In the genomic region with DNA sequence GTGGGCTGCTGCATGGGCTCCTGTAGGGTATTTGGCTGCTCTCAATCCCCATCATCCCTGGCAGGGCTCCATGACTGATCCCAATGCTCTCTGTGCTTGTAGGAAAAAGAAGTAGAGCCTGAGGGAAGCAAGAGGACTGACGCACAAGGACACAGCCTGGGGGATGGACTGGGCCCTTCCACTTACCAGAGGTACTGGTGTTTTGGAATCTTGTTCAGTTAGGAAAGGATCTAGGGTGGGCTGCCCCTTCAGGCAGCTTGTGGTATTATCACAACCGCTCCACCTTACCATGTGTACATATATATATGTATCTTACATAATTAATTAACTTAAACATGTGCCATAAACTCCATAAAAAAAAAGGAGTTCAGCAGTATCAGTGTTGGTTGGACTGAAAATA, we compare ENCODE assay signal across 14 cellular contexts. TPM values are rescaled to one million over a fixed set of nuclear protein-coding genes. Genes with fewer than 3 reads are reported as not detected.
DNase-seq lines count a peak whose midpoint lies in the region; ATAC-seq and TF ChIP-seq lines count a peak whose summit lies in the region.
"Had no signal": no experiment of that assay in that cellular context is flagged by ENCODE, and none has a peak within 500 bp of the region (broad histone marks: within the 10 kb centered on the region; RNA-seq: fewer than 3 reads in every experiment).

No MANE protein-coding gene starts in this region.

- no peak overlapping the region for H3K4me3 Mint-ChIP-seq in HFFc6
- no peak overlapping the region for H3K4me3 Mint-ChIP-seq in activated CD4-positive, alpha-beta T cell treated with anti-CD3 and anti-CD28 coated beads for 36 hours
- H3K4me3 Mint-ChIP-seq: activated B cell treated with CpG ODN at 0.5 μM for 24 hours had no signal

- in situ Hi-C loops in astrocyte of the cerebellum (cut with HindIII; ENCODE audit: low sequenced_read_pairs) (no loop called here), G401 (cut with HindIII; ENCODE audit: low sequenced_read_pairs) (no loop called here)

- H3K4me1 Mint-ChIP-seq in HFFc6 (ENCODE audit: low read depth): peaks cover 18% of the 10 kb centered on the region
- no peaks in the 10 kb centered on the region for H3K4me1 Mint-ChIP-seq in activated CD4-positive, alpha-beta T cell treated with anti-CD3 and anti-CD28 coated beads for 36 hours
- H3K4me1 Mint-ChIP-seq: activated B cell treated with CpG ODN at 0.5 μM for 24 hours had no signal

- CTCF ChIA-PET in activated CD4-positive, alpha-beta T cell treated with anti-CD3 and anti-CD28 coated beads for 36 hours (lab: Charles Lee): interaction anchor here (0.5 to 1.6 kb wide), 7 partner anchors 8 to 579 kb away, joined by 3 to 7 read pairs (median 3); no protein-coding TSS in a partner anchor

- no peak overlapping the region for H3K4me3 ChIP-seq in astrocyte of the cerebellum (ENCODE audit: low read depth, low read length)
- H3K4me3 ChIP-seq: sigmoid colon had no signal

- DNase-seq in D341Med (ENCODE audit: low spot score) (peak; percentile 49), HFFc6 (no peak), astrocyte of the cerebellum (ENCODE audit: low read depth) (no peak), left colon (peak; percentile 32 to 36), G401 (ENCODE audit: low spot score) (no peak)
- no peak for DNase-seq in activated naive CD4-positive, alpha-beta T cell treated with anti-CD3 and anti-CD28 coated beads, Interleukin-2, amount 50 U/mL, for 72 hours (ENCODE audit: low spot score in 2 of 2)
- no peak for DNase-seq in activated CD4-positive, alpha-beta T cell treated with anti-CD3 and anti-CD28 coated beads for 36 hours
- DNase-seq: activated B cell treated with CpG ODN at 0.5 μM for 24 hours; activated effector memory CD4-positive, alpha-beta T cell treated with anti-CD3 and anti-CD28 coated beads, Interleukin-2, amount 50 U/mL, for 16 hours; head of caudate nucleus; sigmoid colon had no signal

- no peak overlapping the region for H3K27ac Mint-ChIP-seq in HFFc6
- H3K27ac Mint-ChIP-seq in activated naive CD4-positive, alpha-beta T cell treated with anti-CD3 and anti-CD28 coated beads, Interleukin-2, amount 50 U/mL, for 72 hours: no peak overlapping the region
- H3K27ac Mint-ChIP-seq in activated CD4-positive, alpha-beta T cell treated with anti-CD3 and anti-CD28 coated beads for 36 hours: no peak overlapping the region
- H3K27ac Mint-ChIP-seq: activated B cell treated with CpG ODN at 0.5 μM for 24 hours had no signal

- H3K9me3 Mint-ChIP-seq in HFFc6: no peaks in the 10 kb centered on the region; the same call in 1 of the 2 replicates
- no peaks in the 10 kb centered on the region for H3K9me3 Mint-ChIP-seq in activated naive CD4-positive, alpha-beta T cell treated with anti-CD3 and anti-CD28 coated beads, Interleukin-2, amount 50 U/mL, for 72 hours
- no peaks in the 10 kb centered on the region for H3K9me3 Mint-ChIP-seq in activated CD4-positive, alpha-beta T cell treated with anti-CD3 and anti-CD28 coated beads for 36 hours (ENCODE audit: low read depth)

- no peaks in the 10 kb centered on the region for H3K27me3 Mint-ChIP-seq in HFFc6 (ENCODE audit: insufficient read depth)
- H3K27me3 Mint-ChIP-seq in activated CD4-positive, alpha-beta T cell treated with anti-CD3 and anti-CD28 coated beads for 36 hours: no peaks in the 10 kb centered on the region

- ATAC-seq in left colon (peak; percentile 33), GM18870 (IDR thresholded peaks at IDR 0.05; ENCODE audit: unreplicated experiment) (no peak)
- ATAC-seq in activated naive CD4-positive, alpha-beta T cell treated with anti-CD3 and anti-CD28 coated beads, Interleukin-2, amount 50 U/mL, for 72 hours: no peak
- ATAC-seq in activated CD4-positive, alpha-beta T cell treated with anti-CD3 and anti-CD28 coated beads for 36 hours: no peak
- ATAC-seq: Right ventricle myocardium inferior had no signal

- H3K36me3 Mint-ChIP-seq in HFFc6 (ENCODE audit: low read depth): no peaks in the 10 kb centered on the region
- H3K36me3 Mint-ChIP-seq in activated naive CD4-positive, alpha-beta T cell treated with anti-CD3 and anti-CD28 coated beads, Interleukin-2, amount 50 U/mL, for 72 hours: no peaks in the 10 kb centered on the region
- no peaks in the 10 kb centered on the region for H3K36me3 Mint-ChIP-seq in activated CD4-positive, alpha-beta T cell treated with anti-CD3 and anti-CD28 coated beads for 36 hours (ENCODE audit: low read depth)

- TF ChIP-seq CTCF in HFFc6 (IDR thresholded peaks at IDR 0.05) (peak; percentile 57), astrocyte of the cerebellum (IDR thresholded peaks at IDR 0.05; ENCODE audit: low read depth, low read length, missing control alignments) (peak; percentile 28)

- POLR2A ChIA-PET in activated CD4-positive, alpha-beta T cell treated with anti-CD3 and anti-CD28 coated beads for 36 hours (lab: Charles Lee): no interaction called here

- intact Hi-C loops in left colon (cut with DNase I, micrococcal nuclease): no loop called here
- intact Hi-C loops in activated CD4-positive, alpha-beta T cell treated with anti-CD3 and anti-CD28 coated beads for 36 hours (cut with DNase I, micrococcal nuclease): no loop called here

RNA-seq across cellular contexts. Expression of gene SLC28A2, which starts 1.3 kb away (rescaled TPM):
- not detected for total RNA-seq in HFFc6 (2021; fragmentation: NEBNext Ultra II Directional; extraction: Animal tissue kit (Norgen Biotek cat#: 25700))
- total RNA-seq in left colon: 10 to 100 TPM; 39.0 to 44.9 TPM
- not detected for total RNA-seq in activated naive CD4-positive, alpha-beta T cell treated with anti-CD3 and anti-CD28 coated beads, Interleukin-2, amount 50 U/mL, for 72 hours
- not detected in 2 replicates for total RNA-seq in G401 (2014; rRNA removed; shearing (Covaris generic))
- not detected for total RNA-seq in activated CD4-positive, alpha-beta T cell treated with anti-CD3 and anti-CD28 coated beads for 36 hours
- total RNA-seq: activated B cell treated with CpG ODN at 0.5 μM for 24 hours, Right ventricle myocardium inferior, sigmoid colon, ureter had no signal

Comparison
In these comparisons a context has a peak if more than half of its experiments do, and no peak if none do; other contexts are left out.
1. DNase-seq: peak in D341Med (single experiment) and left colon (2 of 2); none in HFFc6 (single experiment), astrocyte of the cerebellum (single experiment), activated naive CD4-positive, alpha-beta T cell treated with anti-CD3 and anti-CD28 coated beads, Interleukin-2, amount 50 U/mL, for 72 hours (0 of 2), G401 (single experiment) and activated CD4-positive, alpha-beta T cell treated with anti-CD3 and anti-CD28 coated beads for 36 hours (single experiment).
2. RNA of gene SLC28A2, which starts 1.3 kb away (total RNA-seq): 39.0 to 44.9 TPM in left colon; not detected in activated naive CD4-positive, alpha-beta T cell treated with anti-CD3 and anti-CD28 coated beads, Interleukin-2, amount 50 U/mL, for 72 hours, not detected in HFFc6, not detected in G401 and not detected in activated CD4-positive, alpha-beta T cell treated with anti-CD3 and anti-CD28 coated beads for 36 hours; every median in the first group is over 10 times any median in the second.